1 cellular context compared by ENCODE assay signal in the genomic region with DNA sequence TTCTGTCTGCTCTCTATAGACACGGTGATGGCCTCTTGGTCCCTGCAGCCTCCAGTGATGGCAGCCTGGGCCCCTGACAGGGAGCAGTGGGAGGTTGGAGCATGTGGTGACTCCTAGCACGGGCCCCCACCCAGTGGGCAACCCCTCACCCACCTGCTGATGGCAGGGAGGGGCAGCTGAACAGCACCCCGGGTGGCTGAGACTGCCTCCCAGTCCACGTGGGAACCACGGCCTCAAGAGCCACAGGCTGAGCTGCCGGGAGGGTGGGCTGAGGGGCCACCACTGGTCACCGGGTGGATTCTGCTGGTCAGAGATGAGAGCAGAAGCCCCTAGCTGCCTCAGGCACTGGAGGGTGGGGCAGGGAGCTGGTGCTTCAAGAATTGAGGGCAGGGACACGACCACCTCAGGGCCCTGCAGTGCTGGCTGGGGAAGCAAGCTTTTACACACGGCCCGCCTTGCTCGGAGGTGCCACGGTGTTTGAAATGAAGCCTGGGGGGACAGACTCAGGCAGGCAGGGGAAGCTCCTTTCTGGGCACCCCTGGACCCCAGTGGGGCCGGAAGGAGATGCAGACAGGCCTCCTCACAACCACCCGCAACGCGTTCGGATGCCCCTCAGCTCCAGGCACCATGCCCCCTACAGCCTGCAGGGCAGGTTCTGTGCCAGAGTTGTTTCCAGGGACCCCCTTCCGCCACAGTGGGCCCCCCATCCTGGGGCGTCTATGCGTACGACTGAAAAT.
TF ChIP-seq lines count a peak whose summit lies in the region.

No MANE protein-coding gene starts in this region.

TF ChIP-seq in IMR-90, 13 proteins besides CTCF, POLR2A, EP300 and RAD21:
- TF ChIP-seq RCOR1 (IDR thresholded peaks at IDR 0.05; ENCODE audit: insufficient replicate concordance, low read length), result no peak
- no peak for TF ChIP-seq FOS (IDR thresholded peaks at IDR 0.05; ENCODE audit: low read depth, low read length)
- TF ChIP-seq USF2 (IDR thresholded peaks at IDR 0.05; ENCODE audit: low read depth, low read length), result no peak
- no peak for TF ChIP-seq SMC3 (IDR thresholded peaks at IDR 0.05; ENCODE audit: low read depth, low read length)
- TF ChIP-seq NFE2L2 (IDR thresholded peaks at IDR 0.05; ENCODE audit: low read depth, low read length), result no peak
- no peak for TF ChIP-seq BHLHE40 (IDR thresholded peaks at IDR 0.05; ENCODE audit: low read depth, low read length)
- TF ChIP-seq RFX5 (IDR thresholded peaks at IDR 0.05; ENCODE audit: low read depth, low read length), result no peak
- no peak for TF ChIP-seq CHD1 (IDR thresholded peaks at IDR 0.05; ENCODE audit: low read depth, low read length)
- TF ChIP-seq, protein P1, sequence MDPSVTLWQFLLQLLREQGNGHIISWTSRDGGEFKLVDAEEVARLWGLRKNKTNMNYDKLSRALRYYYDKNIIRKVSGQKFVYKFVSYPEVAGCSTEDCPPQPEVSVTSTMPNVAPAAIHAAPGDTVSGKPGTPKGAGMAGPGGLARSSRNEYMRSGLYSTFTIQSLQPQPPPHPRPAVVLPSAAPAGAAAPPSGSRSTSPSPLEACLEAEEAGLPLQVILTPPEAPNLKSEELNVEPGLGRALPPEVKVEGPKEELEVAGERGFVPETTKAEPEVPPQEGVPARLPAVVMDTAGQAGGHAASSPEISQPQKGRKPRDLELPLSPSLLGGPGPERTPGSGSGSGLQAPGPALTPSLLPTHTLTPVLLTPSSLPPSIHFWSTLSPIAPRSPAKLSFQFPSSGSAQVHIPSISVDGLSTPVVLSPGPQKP (IDR thresholded peaks at IDR 0.05; ENCODE audit: borderline replicate concordance, low read depth, low read length), result no peak
- no peak for TF ChIP-seq MXI1 (IDR thresholded peaks at IDR 0.05; ENCODE audit: borderline replicate concordance, low read depth, low read length)
- TF ChIP-seq MAZ (IDR thresholded peaks at IDR 0.05; ENCODE audit: borderline replicate concordance, low read depth, low read length), result no peak
- TF ChIP-seq MAFK (IDR thresholded peaks at IDR 0.05; ENCODE audit: low read depth, low read length), result no peak
- no peak for TF ChIP-seq CEBPB (IDR thresholded peaks at IDR 0.05; ENCODE audit: low read depth, low read length)
